Comparison of ENCODE assay signal across 1 cellular context in the genomic region with DNA sequence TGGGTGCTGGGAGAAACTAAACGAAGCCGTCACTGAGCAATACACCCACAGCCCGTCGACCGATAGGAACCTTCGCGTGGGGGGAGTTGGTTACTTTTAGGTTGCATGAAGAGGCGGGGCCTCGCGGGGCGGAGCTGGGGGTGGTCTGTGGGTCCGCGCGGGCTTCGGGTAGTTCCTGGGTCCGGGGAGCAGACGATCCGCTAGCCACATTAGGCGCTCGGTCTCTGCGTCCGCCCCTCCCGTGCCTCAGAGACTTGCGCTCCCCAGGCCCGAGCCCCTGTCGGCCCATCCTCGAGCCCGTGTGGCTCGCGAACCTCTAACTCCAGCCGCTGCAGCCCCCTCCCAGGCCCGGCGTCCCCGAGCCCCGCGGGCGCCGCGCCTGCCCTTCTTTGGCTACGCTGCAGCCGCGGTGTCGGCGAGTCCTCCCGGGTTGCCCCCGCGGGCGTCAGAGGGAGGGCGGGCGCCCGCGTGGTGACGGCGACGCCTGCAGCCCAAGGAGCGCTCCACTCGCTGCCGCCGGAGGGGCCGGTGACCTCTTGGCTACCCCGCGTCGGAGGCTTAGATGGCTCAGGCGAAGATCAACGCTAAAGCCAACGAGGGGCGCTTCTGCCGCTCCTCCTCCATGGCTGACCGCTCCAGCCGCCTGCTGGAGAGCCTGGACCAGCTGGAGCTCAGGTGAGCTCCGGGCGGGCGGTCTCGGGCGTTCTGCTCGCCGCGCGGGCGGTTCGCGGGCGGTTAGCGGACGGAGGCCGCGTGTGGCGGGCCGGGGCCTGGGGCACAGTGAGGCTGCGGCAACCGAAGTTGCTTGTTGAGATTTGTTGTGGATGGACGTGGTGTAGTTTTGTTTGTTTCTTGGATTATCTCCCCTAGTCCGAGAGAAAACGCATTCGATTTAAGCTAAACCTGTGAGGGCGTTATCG.
TF ChIP-seq lines count a peak whose summit lies in the region.

Gene BAG2 (plus strand): TSS at position 191 of the 920 bp plus-strand sequence. CDS start 372 bp downstream, at position 563.

TF ChIP-seq in HepG2, 621 proteins besides CTCF, POLR2A, EP300 and RAD21 (continued from another document and continues in another):
- TF ChIP-seq HBP1 (CRISPR knock-in tag; IDR thresholded peaks at IDR 0.05; ENCODE audit: low read depth): peak; percentile 90
- peak; percentile 92 for TF ChIP-seq MAX (IDR thresholded peaks at IDR 0.05)
- peak; percentile 74; the same call in 1 of the 2 replicates for TF ChIP-seq TOE1 (CRISPR knock-in tag; IDR thresholded peaks at IDR 0.05)
- TF ChIP-seq, protein P1, sequence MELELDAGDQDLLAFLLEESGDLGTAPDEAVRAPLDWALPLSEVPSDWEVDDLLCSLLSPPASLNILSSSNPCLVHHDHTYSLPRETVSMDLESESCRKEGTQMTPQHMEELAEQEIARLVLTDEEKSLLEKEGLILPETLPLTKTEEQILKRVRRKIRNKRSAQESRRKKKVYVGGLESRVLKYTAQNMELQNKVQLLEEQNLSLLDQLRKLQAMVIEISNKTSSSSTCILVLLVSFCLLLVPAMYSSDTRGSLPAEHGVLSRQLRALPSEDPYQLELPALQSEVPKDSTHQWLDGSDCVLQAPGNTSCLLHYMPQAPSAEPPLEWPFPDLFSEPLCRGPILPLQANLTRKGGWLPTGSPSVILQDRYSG (CRISPR knock-in tag; IDR thresholded peaks at IDR 0.05): peak; percentile 96; the same call in 1 of the 2 replicates
- peak; percentile 66 for TF ChIP-seq TEAD3 (CRISPR knock-in tag; optimal IDR thresholded peaks at IDR 0.05; ENCODE audit: borderline replicate concordance)
- TF ChIP-seq ARID4A (CRISPR knock-in tag; IDR thresholded peaks at IDR 0.05; ENCODE audit: borderline replicate concordance): peak; percentile 88
- TF ChIP-seq ZNF124 (CRISPR knock-in tag; IDR thresholded peaks at IDR 0.05): peak; percentile 54; the same call in 1 of the 2 replicates
- TF ChIP-seq FOXM1 (CRISPR knock-in tag; IDR thresholded peaks at IDR 0.05): peak; percentile 78
- no peak for TF ChIP-seq FOXO1 (CRISPR knock-in tag; IDR thresholded peaks at IDR 0.05)
- TF ChIP-seq, protein P2, sequence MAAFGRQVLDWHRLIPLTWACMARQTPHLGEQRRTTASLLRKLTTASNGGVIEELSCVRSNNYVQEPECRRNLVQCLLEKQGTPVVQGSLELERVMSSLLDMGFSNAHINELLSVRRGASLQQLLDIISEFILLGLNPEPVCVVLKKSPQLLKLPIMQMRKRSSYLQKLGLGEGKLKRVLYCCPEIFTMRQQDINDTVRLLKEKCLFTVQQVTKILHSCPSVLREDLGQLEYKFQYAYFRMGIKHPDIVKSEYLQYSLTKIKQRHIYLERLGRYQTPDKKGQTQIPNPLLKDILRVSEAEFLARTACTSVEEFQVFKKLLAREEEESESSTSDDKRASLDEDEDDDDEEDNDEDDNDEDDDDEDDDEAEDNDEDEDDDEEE (CRISPR knock-in tag; IDR thresholded peaks at IDR 0.05): peak; percentile 98
- TF ChIP-seq MED8 (CRISPR knock-in tag; IDR thresholded peaks at IDR 0.05; ENCODE audit: insufficient replicate concordance): peak; percentile 86
- no peak for TF ChIP-seq ARNTL (CRISPR knock-in tag; IDR thresholded peaks at IDR 0.05)
- peak; percentile 57; the same call in 1 of the 2 replicates for TF ChIP-seq ZBTB4 (CRISPR knock-in tag; IDR thresholded peaks at IDR 0.05; ENCODE audit: borderline replicate concordance)
- no peak; the same call in 1 of the 2 replicates for TF ChIP-seq ZNF83 (CRISPR knock-in tag; IDR thresholded peaks at IDR 0.05; ENCODE audit: borderline replicate concordance)
- TF ChIP-seq E2F5 (CRISPR knock-in tag; conservative IDR thresholded peaks at IDR 0.05): peak; percentile 5; the same call in 1 of the 2 replicates
- TF ChIP-seq CENPX (CRISPR knock-in tag; IDR thresholded peaks at IDR 0.05): no peak
- peak; percentile 90 for TF ChIP-seq MAZ (IDR thresholded peaks at IDR 0.05; ENCODE audit: borderline replicate concordance, low read depth, low read length)
- peak; percentile 96 for TF ChIP-seq MAZ (CRISPR knock-in tag; IDR thresholded peaks at IDR 0.05; ENCODE audit: low read depth)
- TF ChIP-seq SRF (IDR thresholded peaks at IDR 0.05; ENCODE audit: low read depth, low read length): no peak
- TF ChIP-seq HNF1A (IDR thresholded peaks at IDR 0.05; ENCODE audit: low read depth): no peak
- TF ChIP-seq HNF1A (CRISPR knock-in tag; IDR thresholded peaks at IDR 0.05; ENCODE audit: borderline replicate concordance): peak; percentile 65
- TF ChIP-seq PRMT3 (CRISPR knock-in tag; IDR thresholded peaks at IDR 0.05; ENCODE audit: borderline replicate concordance, low read depth): peak; percentile 87; the same call in 1 of the 2 replicates
- no peak for TF ChIP-seq SYNCRIP (IDR thresholded peaks at IDR 0.05; ENCODE audit: insufficient read depth, low read depth, low read length)
- peak; percentile 92; the same call in 1 of the 2 replicates for TF ChIP-seq ZNF275 (CRISPR knock-in tag; IDR thresholded peaks at IDR 0.05; ENCODE audit: borderline replicate concordance)
- peak; percentile 95 for TF ChIP-seq ZFY (CRISPR knock-in tag; IDR thresholded peaks at IDR 0.05)
- TF ChIP-seq FOXP1 (IDR thresholded peaks at IDR 0.05): no peak
- TF ChIP-seq FOXP1 (CRISPR knock-in tag; IDR thresholded peaks at IDR 0.05): no peak
- peak; percentile 86 for TF ChIP-seq HNRNPH1 (optimal IDR thresholded peaks at IDR 0.05; ENCODE audit: low read depth, low read length)
- no peak for TF ChIP-seq ZNF7 (CRISPR knock-in tag; IDR thresholded peaks at IDR 0.05)
- peak; percentile 97 for TF ChIP-seq SMAD1 (CRISPR knock-in tag; IDR thresholded peaks at IDR 0.05; ENCODE audit: borderline replicate concordance, low read depth)
- TF ChIP-seq, protein P3, sequence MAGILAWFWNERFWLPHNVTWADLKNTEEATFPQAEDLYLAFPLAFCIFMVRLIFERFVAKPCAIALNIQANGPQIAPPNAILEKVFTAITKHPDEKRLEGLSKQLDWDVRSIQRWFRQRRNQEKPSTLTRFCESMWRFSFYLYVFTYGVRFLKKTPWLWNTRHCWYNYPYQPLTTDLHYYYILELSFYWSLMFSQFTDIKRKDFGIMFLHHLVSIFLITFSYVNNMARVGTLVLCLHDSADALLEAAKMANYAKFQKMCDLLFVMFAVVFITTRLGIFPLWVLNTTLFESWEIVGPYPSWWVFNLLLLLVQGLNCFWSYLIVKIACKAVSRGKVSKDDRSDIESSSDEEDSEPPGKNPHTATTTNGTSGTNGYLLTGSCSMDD (CRISPR knock-in tag; IDR thresholded peaks at IDR 0.05): peak; percentile 88
- TF ChIP-seq LCORL (IDR thresholded peaks at IDR 0.05): no peak
- peak; percentile 82 for TF ChIP-seq LCORL (CRISPR knock-in tag; IDR thresholded peaks at IDR 0.05)
- TF ChIP-seq DNMT3B (CRISPR knock-in tag; conservative IDR thresholded peaks at IDR 0.05): no peak
